28 cellular contexts compared by ENCODE assay signal in genomic region chr15:83087535-83087934, GRCh38.
"Had no signal": no experiment of that assay in that cellular context is flagged by ENCODE, and none has a peak within 500 bp of the region (broad histone marks: within the 10 kb centered on the region; RNA-seq: fewer than 3 reads in every experiment).

No MANE protein-coding gene starts in this region.

- H3K27ac ChIP-seq: brain microvascular endothelial cell, coronary artery, dorsolateral prefrontal cortex, epithelial cell of prostate, esophagus squamous epithelium had no signal

- DNase-seq: activated CD4-positive, alpha-beta memory T cell treated with anti-CD3 and anti-CD28 coated beads for 36 hours; activated CD4-positive, alpha-beta T cell treated with anti-CD3 and anti-CD28 coated beads for 36 hours; activated CD4-positive, alpha-beta T cell treated with anti-CD3 and anti-CD28 coated beads, Interleukin-2, amount 10 ng/mL, durations not matched to agents 24 days and 14 days; activated CD4-positive, CD25-positive, alpha-beta regulatory T cell; activated CD4-positive, CD25-positive, alpha-beta regulatory T cell treated with anti-CD3 and anti-CD28 coated beads, Interleukin-2, amount 50 U/mL, for 72 hours; activated CD8-positive, alpha-beta memory T cell treated with anti-CD3 and anti-CD28 coated beads, Interleukin-2, amount 50 U/mL, for 48 hours; activated effector memory CD4-positive, alpha-beta T cell treated with Interleukin-2 at 50 U/mL for 16 hours; activated gamma-delta T cell treated with Interleukin-2 at 50 U/mL for 16 hours; activated naive CD4-positive, alpha-beta T cell treated with anti-CD3 and anti-CD28 coated beads, Interleukin-2, amount 50 U/mL, for 16 hours; activated naive CD4-positive, alpha-beta T cell treated with Interleukin-2 at 50 U/mL for 16 hours; activated T-cell treated with anti-CD3 and anti-CD28 coated beads for 4 hours; activated T-cell treated with anti-CD3 and anti-CD28 coated beads, Interleukin-2, amount 50 U/mL, for 24 hours; activated T-cell treated with anti-CD3 and anti-CD28 coated beads, Interleukin-2, amount 50 U/mL, for 72 hours; amniotic stem cell; anterior cingulate cortex; brain microvascular endothelial cell; dorsolateral prefrontal cortex; effector memory CD8-positive, alpha-beta T cell; esophagus squamous epithelium; foreskin melanocyte; head of caudate nucleus; T-helper 2 cell had no signal

- H3K4me3 ChIP-seq: coronary artery, dorsolateral prefrontal cortex, esophagus squamous epithelium had no signal

- H3K27ac Mint-ChIP-seq: activated CD4-positive, alpha-beta memory T cell treated with anti-CD3 and anti-CD28 coated beads for 36 hours; activated CD4-positive, alpha-beta T cell treated with anti-CD3 and anti-CD28 coated beads for 36 hours; activated CD4-positive, alpha-beta T cell treated with anti-CD3 and anti-CD28 coated beads, Interleukin-2, amount 10 ng/mL, durations not matched to agents 24 days and 14 days; activated naive CD8-positive, alpha-beta T cell; activated T-cell treated with anti-CD3 and anti-CD28 coated beads, Interleukin-2, amount 50 U/mL, for 24 hours; activated T-cell treated with anti-CD3 and anti-CD28 coated beads, Interleukin-2, amount 50 U/mL, for 72 hours; activated T-helper 17 cell treated with anti-CD3 and anti-CD28 coated beads, Interleukin-2, amount 50 U/mL, for 72 hours; effector memory CD8-positive, alpha-beta T cell had no signal

- H3K9me3 Mint-ChIP-seq: activated CD4-positive, alpha-beta memory T cell treated with anti-CD3 and anti-CD28 coated beads for 36 hours; activated T-cell treated with anti-CD3 and anti-CD28 coated beads, Interleukin-2, amount 50 U/mL, for 24 hours; activated T-cell treated with anti-CD3 and anti-CD28 coated beads, Interleukin-2, amount 50 U/mL, for 72 hours; activated T-helper 17 cell treated with anti-CD3 and anti-CD28 coated beads, Interleukin-2, amount 50 U/mL, for 72 hours; central memory CD8-positive, alpha-beta T cell; dendritic cell treated with granulocyte-macrophage colony-stimulating factor and Interleukin-4, amounts not matched to agents 40 ng/mL and 50 ng/mL, for 4 days; effector memory CD8-positive, alpha-beta T cell had no signal

- H3K36me3 Mint-ChIP-seq: activated CD4-positive, alpha-beta memory T cell treated with anti-CD3 and anti-CD28 coated beads for 36 hours; activated naive CD8-positive, alpha-beta T cell had no signal

- H3K4me3 Mint-ChIP-seq: activated CD4-positive, alpha-beta memory T cell treated with anti-CD3 and anti-CD28 coated beads for 36 hours; activated CD4-positive, alpha-beta T cell treated with anti-CD3 and anti-CD28 coated beads for 36 hours; activated CD4-positive, alpha-beta T cell treated with anti-CD3 and anti-CD28 coated beads, Interleukin-2, amount 10 ng/mL, durations not matched to agents 24 days and 14 days; activated naive CD8-positive, alpha-beta T cell; activated T-cell treated with anti-CD3 and anti-CD28 coated beads, Interleukin-2, amount 50 U/mL, for 24 hours; activated T-cell treated with anti-CD3 and anti-CD28 coated beads, Interleukin-2, amount 50 U/mL, for 72 hours; activated T-helper 17 cell treated with anti-CD3 and anti-CD28 coated beads, Interleukin-2, amount 50 U/mL, for 72 hours; central memory CD8-positive, alpha-beta T cell; dendritic cell treated with granulocyte-macrophage colony-stimulating factor and Interleukin-4, amounts not matched to agents 40 ng/mL and 50 ng/mL, for 4 days; effector memory CD8-positive, alpha-beta T cell had no signal

- ATAC-seq: activated CD4-positive, alpha-beta T cell treated with anti-CD3 and anti-CD28 coated beads for 36 hours; activated T-cell treated with anti-CD3 and anti-CD28 coated beads, Interleukin-2, amount 50 U/mL, for 72 hours; activated T-helper 17 cell treated with anti-CD3 and anti-CD28 coated beads, Interleukin-2, amount 50 U/mL, for 72 hours; effector memory CD8-positive, alpha-beta T cell had no signal

- H3K27me3 ChIP-seq: brain microvascular endothelial cell had no signal

- H3K4me1 ChIP-seq: esophagus squamous epithelium had no signal

- H3K36me3 ChIP-seq: brain microvascular endothelial cell, esophagus squamous epithelium had no signal

- H3K9me3 ChIP-seq: esophagus squamous epithelium had no signal
